In the genomic region with DNA sequence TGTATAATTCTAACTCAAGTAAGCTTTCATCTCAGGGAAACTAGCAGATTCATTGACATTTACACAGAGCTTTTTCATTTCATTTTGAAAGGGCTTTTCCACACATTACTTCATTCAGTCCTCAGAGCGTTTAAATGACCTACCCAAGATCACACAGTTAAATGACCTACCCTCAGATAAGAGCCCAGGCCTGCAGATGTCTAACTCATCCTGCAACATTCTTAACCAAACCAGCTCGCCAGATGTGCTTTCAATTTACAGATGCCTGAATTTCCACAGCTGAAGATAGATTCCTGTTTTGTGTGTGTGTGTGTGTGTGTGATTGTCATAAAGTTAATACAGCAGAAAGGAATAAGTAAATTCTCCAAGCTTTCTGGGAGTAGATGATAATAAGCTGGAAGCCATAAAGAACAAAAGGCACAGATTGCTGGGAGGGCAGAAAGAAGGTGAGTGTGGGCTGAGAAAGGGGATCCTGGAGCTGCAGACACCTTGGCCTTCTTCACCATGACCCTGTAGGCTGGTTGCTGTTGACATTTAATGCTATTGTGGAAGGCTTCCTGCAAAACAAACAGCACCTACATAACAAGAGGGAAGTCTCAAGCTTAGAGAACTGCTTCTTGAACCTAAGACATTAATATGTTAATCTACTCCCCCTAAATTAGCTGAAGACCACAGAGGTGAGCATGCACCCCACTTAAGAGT, we compare ENCODE assay signal across 26 cellular contexts.
"Had no signal": no experiment of that assay in that cellular context is flagged by ENCODE, and none has a peak within 500 bp of the region (broad histone marks: within the 10 kb centered on the region; RNA-seq: fewer than 3 reads in every experiment).

No MANE protein-coding gene starts in this region.

- H3K4me3 Mint-ChIP-seq: central memory CD8-positive, alpha-beta T cell; dendritic cell treated with granulocyte-macrophage colony-stimulating factor and Interleukin-4, amounts not matched to agents 40 ng/mL and 50 ng/mL, for 4 days; effector memory CD8-positive, alpha-beta T cell; immature natural killer cell; memory B cell; naive B cell; nephron; stimulated activated naive B cell treated with anti-CD40 and anti-IgM and Interleukin-4, amounts not matched to agents 10 μg/mL and 1 μg/mL and 100 μg/mL, for 72 hours; stimulated activated naive CD8-positive, alpha-beta T cell treated with anti-CD3 and anti-CD28 coated beads, Interleukin-15, amount 100 ng/mL, for 72 hours had no signal

- H3K27ac Mint-ChIP-seq: dendritic cell treated with granulocyte-macrophage colony-stimulating factor and Interleukin-4, amounts not matched to agents 40 ng/mL and 50 ng/mL, for 4 days; effector memory CD8-positive, alpha-beta T cell; immature natural killer cell; memory B cell; naive B cell; nephron; stimulated activated naive B cell treated with anti-CD40 and anti-IgM and Interleukin-4, amounts not matched to agents 10 μg/mL and 1 μg/mL and 100 μg/mL, for 72 hours; stimulated activated naive CD8-positive, alpha-beta T cell treated with anti-CD3 and anti-CD28 coated beads, Interleukin-15, amount 100 ng/mL, for 72 hours had no signal

- H3K4me1 ChIP-seq: heart left ventricle, left ventricle myocardium inferior, lower lobe of right lung, parathyroid adenoma, prostate gland, right lobe of liver, spleen, testis, tibial nerve had no signal

- H3K9me3 ChIP-seq: heart left ventricle, left ventricle myocardium inferior, lower lobe of right lung, prostate gland, right lobe of liver, spleen, testis, tibial nerve had no signal

- H3K9me3 Mint-ChIP-seq: central memory CD8-positive, alpha-beta T cell; dendritic cell treated with granulocyte-macrophage colony-stimulating factor and Interleukin-4, amounts not matched to agents 40 ng/mL and 50 ng/mL, for 4 days; immature natural killer cell; memory B cell; naive B cell; nephron; stimulated activated naive B cell treated with anti-CD40 and anti-IgM and Interleukin-4, amounts not matched to agents 10 μg/mL and 1 μg/mL and 100 μg/mL, for 72 hours; stimulated activated naive CD8-positive, alpha-beta T cell treated with anti-CD3 and anti-CD28 coated beads, Interleukin-15, amount 100 ng/mL, for 72 hours had no signal

- H3K27me3 ChIP-seq: heart left ventricle, right lobe of liver, spleen, testis, tibial nerve had no signal

- H3K4me1 Mint-ChIP-seq: central memory CD8-positive, alpha-beta T cell; immature natural killer cell; memory B cell; naive B cell; nephron; stimulated activated naive B cell treated with anti-CD40 and anti-IgM and Interleukin-4, amounts not matched to agents 10 μg/mL and 1 μg/mL and 100 μg/mL, for 72 hours; stimulated activated naive CD8-positive, alpha-beta T cell treated with anti-CD3 and anti-CD28 coated beads, Interleukin-15, amount 100 ng/mL, for 72 hours had no signal

- ATAC-seq: effector memory CD8-positive, alpha-beta T cell; heart left ventricle; left cardiac atrium; lower lobe of right lung; right lobe of liver; stimulated activated naive B cell treated with anti-CD40 and anti-IgM and Interleukin-4, amounts not matched to agents 10 μg/mL and 1 μg/mL and 100 μg/mL, for 72 hours; stimulated activated naive CD8-positive, alpha-beta T cell treated with anti-CD3 and anti-CD28 coated beads, Interleukin-15, amount 100 ng/mL, for 72 hours had no signal

- H3K27ac ChIP-seq: heart left ventricle, left ventricle myocardium inferior, lower lobe of right lung, parathyroid adenoma, prostate gland, right lobe of liver, spleen, testis, tibial nerve had no signal

- H3K4me3 ChIP-seq: heart left ventricle, left ventricle myocardium inferior, lower lobe of right lung, prostate gland, right lobe of liver, spleen, testis, tibial nerve had no signal

- H3K27me3 Mint-ChIP-seq: dendritic cell treated with granulocyte-macrophage colony-stimulating factor and Interleukin-4, amounts not matched to agents 40 ng/mL and 50 ng/mL, for 4 days had no signal

- H3K36me3 ChIP-seq: heart left ventricle, left ventricle myocardium inferior, lower lobe of right lung, prostate gland, right lobe of liver, spleen, tibial nerve had no signal

- H3K9ac ChIP-seq: parathyroid adenoma had no signal

- H3K36me3 Mint-ChIP-seq: immature natural killer cell; memory B cell; naive B cell; stimulated activated naive B cell treated with anti-CD40 and anti-IgM and Interleukin-4, amounts not matched to agents 10 μg/mL and 1 μg/mL and 100 μg/mL, for 72 hours had no signal

- H2AFZ ChIP-seq: parathyroid adenoma had no signal

- DNase-seq: effector memory CD8-positive, alpha-beta T cell; erythroblast; heart left ventricle; hippocampal formation; immature natural killer cell; kidney; left cardiac atrium; left ventricle myocardium inferior; lower lobe of right lung; naive B cell; occipital lobe; right lobe of liver; spleen; stimulated activated CD4-positive, alpha-beta T cell treated with anti-CD3 and anti-CD28 coated beads, Interleukin-15, amount 100 ng/mL, for 24 hours; stimulated activated CD4-positive, alpha-beta T cell treated with anti-CD3 and anti-CD28 coated beads, Interleukin-1b, Interleukin-23, amount 100 ng/mL, for 48 hours; stimulated activated CD4-positive, alpha-beta T cell treated with anti-CD3 and anti-CD28 coated beads, Interleukin-4, amount 100 ng/mL, for 4 hours; stimulated activated naive B cell treated with anti-CD40 and anti-IgM and Interleukin-4, amounts not matched to agents 10 μg/mL and 1 μg/mL and 100 μg/mL, for 72 hours; stimulated activated naive CD8-positive, alpha-beta T cell treated with anti-CD3 and anti-CD28 coated beads, Interleukin-15, amount 100 ng/mL, for 72 hours; testis had no signal

- H3K79me2 ChIP-seq: parathyroid adenoma had no signal
